In genomic region chr15:88749699-88750098, GRCh38 we compare ENCODE assay signal across 28 cellular contexts. TPM values are rescaled to one million over a fixed set of nuclear protein-coding genes. Genes with fewer than 3 reads are reported as not detected.
A peak's percentile ranks its signal among the peaks of the same experiment; 100 is the strongest.
DNase-seq lines count a peak whose midpoint lies in the region; ATAC-seq, FAIRE-seq and TF ChIP-seq lines count a peak whose summit lies in the region.
"Had no signal": no experiment of that assay in that cellular context is flagged by ENCODE, and none has a peak within 500 bp of the region (broad histone marks: within the 10 kb centered on the region; RNA-seq: fewer than 3 reads in every experiment).

No MANE protein-coding gene starts in this region.

- in situ Hi-C loops in K562 (cut with MboI), result no loop called here

- no peak for TF ChIP-seq EP300 in K562 (IDR thresholded peaks at IDR 0.05; ENCODE audit: low read length)

- WGBS in K562 (ENCODE audit: insufficient coverage, low coverage, missing lambda C conversion rate), result 0% methylated on average over 2 of the region's 2 CpGs

- H3K9me3 ChIP-seq in K562 (replicated peaks; ENCODE audit: control insufficient read depth, insufficient read depth, low read depth, low read length) (no peaks in the 10 kb centered on the region), right atrium auricular region (no peaks in the 10 kb centered on the region), neural progenitor cell (ENCODE audit: low read depth) (no peaks in the 10 kb centered on the region)
- H3K9me3 ChIP-seq: HAP-1 had no signal

- H4K20me1 ChIP-seq in K562 (replicated peaks; ENCODE audit: control insufficient read depth, insufficient read depth, low read length), result no peaks in the 10 kb centered on the region
- no peaks in the 10 kb centered on the region for H4K20me1 ChIP-seq in neural progenitor cell (ENCODE audit: low read depth)
- H4K20me1 ChIP-seq: BLaER1 treated with 17β-estradiol and CSF1 and Interleukin-3, amounts not matched to agents 10 nM and 100 nM had no signal

- H2AFZ ChIP-seq in K562 (ENCODE audit: low read depth, low read length) (no peak overlapping the region), neural progenitor cell (replicated peaks) (no peak overlapping the region)
- H2AFZ ChIP-seq: GM23248 had no signal

- no peak overlapping the region for H3K9ac ChIP-seq in K562 (ENCODE audit: insufficient read depth in 1 of 2, low read depth in 2 of 2, low read length in 2 of 2)
- H3K9ac ChIP-seq in neural progenitor cell, result no peak overlapping the region
- H3K9ac ChIP-seq: BLaER1 treated with 17β-estradiol and CSF1 and Interleukin-3, amounts not matched to agents 10 nM and 100 nM; GM23248 had no signal

- H3K27me3 Mint-ChIP-seq in activated naive CD8-positive, alpha-beta T cell treated with anti-CD3 and anti-CD28 coated beads, Interleukin-2, amount 10 ng/mL, durations not matched to agents 7 days and 5 days, result peaks cover 45% of the 10 kb centered on the region
- H3K27me3 Mint-ChIP-seq in activated naive CD8-positive, alpha-beta T cell treated with anti-CD3 and anti-CD28 coated beads, Interleukin-2, amount 50 U/mL, for 24 hours, result peaks cover 17% of the 10 kb centered on the region
- no peaks in the 10 kb centered on the region for H3K27me3 Mint-ChIP-seq in neural progenitor cell (ENCODE audit: insufficient read depth, low read depth)

- no peak for FAIRE-seq in K562 (lab: Jason Lieb, UNC)
- FAIRE-seq: A204.1, D721Med, GM12891, H54 had no signal

- intact Hi-C loops in K562 (cut with micrococcal nuclease), result no loop called here

- TF ChIP-seq RAD21 in K562 (CRISPR knock-in tag; conservative IDR thresholded peaks at IDR 0.05 in 1 of 2, IDR thresholded peaks at IDR 0.05 in 1 of 2), result no peak

- DNase-seq in activated naive CD8-positive, alpha-beta T cell treated with anti-CD3 and anti-CD28 coated beads, Interleukin-2, amount 10 ng/mL, durations not matched to agents 7 days and 5 days, result no peak
- DNase-seq in activated naive CD8-positive, alpha-beta T cell treated with anti-CD3 and anti-CD28 coated beads, Interleukin-2, amount 50 U/mL, for 24 hours, result no peak
- peak; percentile 51 for DNase-seq in NAMALWA (ENCODE audit: low spot score)
- DNase-seq in K562 (ENCODE audit: extremely low read depth in 1 of 4, low spot score in 3 of 4), result peak in 2 of 4 experiments; percentile 15 to 47
- DNase-seq in fibroblast of mammary gland (ENCODE audit: low read depth), result peak; percentile 1
- DNase-seq in right atrium auricular region (ENCODE audit: low spot score), result no peak
- DNase-seq in neural progenitor cell (ENCODE audit: low spot score), result no peak
- DNase-seq in inferior parietal cortex (ENCODE audit: extremely low spot score), result no peak
- DNase-seq: ACHN; AML-193; BE2C; CD4-positive, alpha-beta T cell; CD8-positive, alpha-beta memory T cell; DMS 273 treated with DMSO at 0.1 percent for 48 hours; DMS53; DMS79 treated with DMSO at 0.1 percent for 48 hours; GF-D8; GM23248 had no signal

- H3K4me1 ChIP-seq in K562 (replicated peaks in 1 of 2; ENCODE audit: control insufficient read depth in 2 of 2, insufficient read depth in 2 of 2, low read length in 2 of 2), result no peaks in the 10 kb centered on the region
- H3K4me1 ChIP-seq in right atrium auricular region, result no peaks in the 10 kb centered on the region
- no peaks in the 10 kb centered on the region for H3K4me1 ChIP-seq in neural progenitor cell
- H3K4me1 ChIP-seq: BE2C, HAP-1 had no signal

- no peaks in the 10 kb centered on the region for H3K9me3 Mint-ChIP-seq in activated naive CD8-positive, alpha-beta T cell treated with anti-CD3 and anti-CD28 coated beads, Interleukin-2, amount 10 ng/mL, durations not matched to agents 7 days and 5 days
- no peaks in the 10 kb centered on the region for H3K9me3 Mint-ChIP-seq in activated naive CD8-positive, alpha-beta T cell treated with anti-CD3 and anti-CD28 coated beads, Interleukin-2, amount 50 U/mL, for 24 hours
- no peaks in the 10 kb centered on the region for H3K9me3 Mint-ChIP-seq in neural progenitor cell
- H3K9me3 Mint-ChIP-seq: CD4-positive, alpha-beta T cell; CD8-positive, alpha-beta memory T cell had no signal

- no peak for TF ChIP-seq POLR2A in K562 (conservative IDR thresholded peaks at IDR 0.05)

- no peak for ATAC-seq in activated naive CD8-positive, alpha-beta T cell treated with anti-CD3 and anti-CD28 coated beads, Interleukin-2, amount 10 ng/mL, durations not matched to agents 7 days and 5 days (ENCODE audit: low read depth)
- ATAC-seq in activated naive CD8-positive, alpha-beta T cell treated with anti-CD3 and anti-CD28 coated beads, Interleukin-2, amount 50 U/mL, for 24 hours, result no peak
- no peak for ATAC-seq in K562

- H3K4me3 ChIP-seq in K562, result no peak overlapping the region
- H3K4me3 ChIP-seq in fibroblast of mammary gland (ENCODE audit: control insufficient read depth, low read depth, low read length), result no peak overlapping the region
- no peak overlapping the region for H3K4me3 ChIP-seq in right atrium auricular region
- no peak overlapping the region for H3K4me3 ChIP-seq in neural progenitor cell
- H3K4me3 ChIP-seq: BLaER1 treated with 17β-estradiol and CSF1 and Interleukin-3, amounts not matched to agents 10 nM and 100 nM; GM23248; HAP-1 had no signal

- peaks cover 0 to 1% of the 10 kb centered on the region in 2 experiments; a peak in 1 of 5 replicates for H3K27me3 ChIP-seq in K562 (ENCODE audit: control insufficient read depth in 2 of 2, insufficient read depth in 2 of 2, low read length in 2 of 2)
- no peaks in the 10 kb centered on the region for H3K27me3 ChIP-seq in right atrium auricular region
- peaks cover 4% of the 10 kb centered on the region for H3K27me3 ChIP-seq in neural progenitor cell
- H3K27me3 ChIP-seq: BLaER1 treated with 17β-estradiol and CSF1 and Interleukin-3, amounts not matched to agents 10 nM and 100 nM had no signal

- no peaks in the 10 kb centered on the region for H3K4me1 Mint-ChIP-seq in activated naive CD8-positive, alpha-beta T cell treated with anti-CD3 and anti-CD28 coated beads, Interleukin-2, amount 10 ng/mL, durations not matched to agents 7 days and 5 days
- H3K4me1 Mint-ChIP-seq in activated naive CD8-positive, alpha-beta T cell treated with anti-CD3 and anti-CD28 coated beads, Interleukin-2, amount 50 U/mL, for 24 hours, result no peaks in the 10 kb centered on the region
- no peaks in the 10 kb centered on the region for H3K4me1 Mint-ChIP-seq in neural progenitor cell
- H3K4me1 Mint-ChIP-seq: CD14-positive monocyte; CD8-positive, alpha-beta memory T cell had no signal

- H3K27ac ChIP-seq in K562 (ENCODE audit: extremely low read depth, low read depth, low read length) (no peak overlapping the region), right atrium auricular region (no peak overlapping the region), neural progenitor cell (no peak overlapping the region)
- H3K27ac ChIP-seq: 22Rv1; BLaER1 treated with 17β-estradiol and CSF1 and Interleukin-3, amounts not matched to agents 10 nM and 100 nM; GM23248 had no signal

- H3F3A ChIP-seq in neural progenitor cell (ENCODE audit: low read depth), result no peaks in the 10 kb centered on the region

- no peaks in the 10 kb centered on the region for H3K79me2 ChIP-seq in K562 (ENCODE audit: control insufficient read depth, insufficient read depth, low read length)
- H3K79me2 ChIP-seq in neural progenitor cell (ENCODE audit: low read depth), result no peaks in the 10 kb centered on the region

- BruUV-seq in K562 (replicated peaks; lab: Mats Ljungman, UMichigan), result no TSS peak

- POLR2A ChIA-PET in activated naive CD8-positive, alpha-beta T cell treated with anti-CD3 and anti-CD28 coated beads, Interleukin-2, amount 10 ng/mL, durations not matched to agents 7 days and 5 days (lab: Charles Lee), result no interaction called here
- POLR2A ChIA-PET in K562 (lab: Yijun Ruan, JAX), result interaction anchor here (0.6 kb wide), 1 partner anchor 58 kb away, joined by 3 read pairs; no protein-coding TSS in a partner anchor

- H3K4me2 ChIP-seq in K562 (ENCODE audit: insufficient read depth, low read length) (no peak overlapping the region), neural progenitor cell (no peak overlapping the region)
- H3K4me2 ChIP-seq: BLaER1 treated with 17β-estradiol and CSF1 and Interleukin-3, amounts not matched to agents 10 nM and 100 nM had no signal

- TF ChIP-seq CTCF in K562 (IDR thresholded peaks at IDR 0.05 in 2 of 3, conservative IDR thresholded peaks at IDR 0.05 in 1 of 3; ENCODE audit: insufficient read depth in 2 of 3, low read depth in 1 of 3, low read length in 3 of 3) (no peak), fibroblast of mammary gland (conservative IDR thresholded peaks at IDR 0.05; ENCODE audit: control insufficient read depth, insufficient read depth, low read depth, low read length) (no peak), right atrium auricular region (IDR thresholded peaks at IDR 0.05) (no peak), neural progenitor cell (IDR thresholded peaks at IDR 0.05) (no peak)

- H3K27ac Mint-ChIP-seq in activated naive CD8-positive, alpha-beta T cell treated with anti-CD3 and anti-CD28 coated beads, Interleukin-2, amount 10 ng/mL, durations not matched to agents 7 days and 5 days, result peak overlapping the region; percentile 2
- no peak overlapping the region for H3K27ac Mint-ChIP-seq in activated naive CD8-positive, alpha-beta T cell treated with anti-CD3 and anti-CD28 coated beads, Interleukin-2, amount 50 U/mL, for 24 hours
- no peak overlapping the region for H3K27ac Mint-ChIP-seq in neural progenitor cell
- H3K27ac Mint-ChIP-seq: CD14-positive monocyte; CD4-positive, alpha-beta T cell; CD8-positive, alpha-beta memory T cell had no signal

- H3K36me3 ChIP-seq in K562 (ENCODE audit: control insufficient read depth, insufficient read depth, low read length) (no peaks in the 10 kb centered on the region), right atrium auricular region (no peaks in the 10 kb centered on the region), neural progenitor cell (no peaks in the 10 kb centered on the region)
- H3K36me3 ChIP-seq: BE2C; BLaER1 treated with 17β-estradiol and CSF1 and Interleukin-3, amounts not matched to agents 10 nM and 100 nM; HAP-1 had no signal

- no peaks in the 10 kb centered on the region for H3K36me3 Mint-ChIP-seq in activated naive CD8-positive, alpha-beta T cell treated with anti-CD3 and anti-CD28 coated beads, Interleukin-2, amount 10 ng/mL, durations not matched to agents 7 days and 5 days
- H3K36me3 Mint-ChIP-seq in activated naive CD8-positive, alpha-beta T cell treated with anti-CD3 and anti-CD28 coated beads, Interleukin-2, amount 50 U/mL, for 24 hours (ENCODE audit: low read depth), result no peaks in the 10 kb centered on the region
- no peaks in the 10 kb centered on the region for H3K36me3 Mint-ChIP-seq in neural progenitor cell
- H3K36me3 Mint-ChIP-seq: CD14-positive monocyte; CD8-positive, alpha-beta memory T cell had no signal

- H3K9me1 ChIP-seq in K562 (ENCODE audit: control insufficient read depth, insufficient read depth, low read length), result no peaks in the 10 kb centered on the region

- H3K4me3 Mint-ChIP-seq in activated naive CD8-positive, alpha-beta T cell treated with anti-CD3 and anti-CD28 coated beads, Interleukin-2, amount 10 ng/mL, durations not matched to agents 7 days and 5 days, result no peak overlapping the region
- H3K4me3 Mint-ChIP-seq in activated naive CD8-positive, alpha-beta T cell treated with anti-CD3 and anti-CD28 coated beads, Interleukin-2, amount 50 U/mL, for 24 hours, result no peak overlapping the region
- no peak overlapping the region for H3K4me3 Mint-ChIP-seq in neural progenitor cell
- H3K4me3 Mint-ChIP-seq: CD14-positive monocyte; CD4-positive, alpha-beta T cell; CD8-positive, alpha-beta memory T cell had no signal

- CTCF ChIA-PET in K562 (lab: Yijun Ruan, JAX; ENCODE audit: low intra/inter-chr PET ratio), result no interaction called here

RNA-seq across cellular contexts. Expression of gene ACAN, which starts 53.5 kb away (rescaled TPM):
- total RNA-seq in activated naive CD8-positive, alpha-beta T cell treated with anti-CD3 and anti-CD28 coated beads, Interleukin-2, amount 10 ng/mL, durations not matched to agents 7 days and 5 days, result not detected
- not detected in 2 replicates for total RNA-seq in K562 (2011; cell fraction: chromatin; rRNA removed; ENCODE audit: low replicate concordance)
- not detected in 2 replicates for total RNA-seq in K562 (2011; cell fraction: nucleolus; rRNA removed)
- total RNA-seq in K562 (2011; cell fraction: nucleoplasm; rRNA removed), result not detected in 2 replicates
- total RNA-seq in K562 (2014; rRNA removed) (not detected in 2 replicates), K562 (2014; rRNA removed; fragmentation: Illumina TruSeq; extraction: Trizol) (not detected in 2 replicates), K562 (2015; rRNA removed; fragmentation: Illumina TruSeq; extraction: Trizol) (not detected in 2 replicates), K562 (2021) (not detected in 2 replicates), right atrium auricular region (under 1 TPM in 1 of 2 donors, not detected in 1; 0.16 TPM), neural progenitor cell (ENCODE audit: low replicate concordance) (0.06 and 0.34 TPM in 2 replicates)
- polyA plus RNA-seq in K562 (2011; rRNA removed) (not detected in 2 replicates), K562 (2014; fragmentation: Illumina TruSeq; extraction: Trizol) (not detected in 2 replicates), K562 (2014; fragmentation: Nextera tagmentation; extraction: Ambion mirVana) (not detected), K562 (2014; rRNA removed) (not detected in 2 replicates)
- polyA plus RNA-seq in K562 (2011; cell fraction: cytosol; rRNA removed), result not detected in 2 replicates
- not detected in 2 replicates for polyA plus RNA-seq in K562 (2011; cell fraction: nucleus; rRNA removed)
- polyA plus RNA-seq in K562 (2012), result not detected in 2 replicates
- polyA minus RNA-seq in K562 (2011; rRNA and poly(A)+ RNA removed), result not detected in 2 replicates
- not detected in 2 replicates for polyA minus RNA-seq in K562 (2011; cell fraction: cytosol; rRNA and poly(A)+ RNA removed)
- polyA minus RNA-seq in K562 (2011; cell fraction: nucleus; rRNA and poly(A)+ RNA removed), result not detected in 2 replicates
- total RNA-seq: CD4-positive, alpha-beta T cell; CD8-positive, alpha-beta memory T cell; Daoy; G401; GM23248 had no signal
- polyA plus RNA-seq: CD14-positive monocyte; CD8-positive, alpha-beta memory T cell; GM23248 had no signal

Comparison
In these comparisons a context has a peak if more than half of its experiments do, and no peak if none do; other contexts are left out.
1. DNase-seq: peak in NAMALWA (single experiment) and fibroblast of mammary gland (single experiment); none in activated naive CD8-positive, alpha-beta T cell treated with anti-CD3 and anti-CD28 coated beads, Interleukin-2, amount 10 ng/mL, durations not matched to agents 7 days and 5 days (single experiment), activated naive CD8-positive, alpha-beta T cell treated with anti-CD3 and anti-CD28 coated beads, Interleukin-2, amount 50 U/mL, for 24 hours (single experiment), right atrium auricular region (single experiment), neural progenitor cell (single experiment) and inferior parietal cortex (single experiment).